ENCODE assay signal across 9 cellular contexts in the genomic region with DNA sequence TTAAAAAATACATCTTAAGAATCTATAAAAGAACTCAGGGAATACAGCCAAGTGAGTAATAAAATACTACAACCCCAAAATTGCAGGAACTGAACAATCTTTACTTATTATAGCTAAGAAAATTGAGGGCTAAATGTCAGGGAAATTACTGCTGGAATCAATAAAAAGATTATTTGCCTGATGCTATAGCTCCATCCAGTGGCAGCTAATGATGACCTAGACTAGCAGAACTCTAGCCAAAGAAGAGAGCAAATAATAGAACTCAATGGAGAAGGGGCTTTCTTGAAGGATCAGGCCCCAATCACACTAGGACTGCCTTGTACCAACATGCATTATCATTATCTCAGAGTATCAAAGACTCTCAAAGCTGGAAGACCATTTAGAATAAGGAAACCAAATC.
DNase-seq lines count a peak whose midpoint lies in the region; ATAC-seq, FAIRE-seq and TF ChIP-seq lines count a peak whose summit lies in the region.
"Had no signal": no experiment of that assay in that cellular context is flagged by ENCODE, and none has a peak within 500 bp of the region (broad histone marks: within the 10 kb centered on the region; RNA-seq: fewer than 3 reads in every experiment).

No MANE protein-coding gene starts in this region.

- H3K4me1 ChIP-seq in pancreas, result no peaks in the 10 kb centered on the region
- H3K4me1 ChIP-seq: psoas muscle had no signal

- intact Hi-C loops in pancreas (cut with DNase I), result no loop called here

- no peaks in the 10 kb centered on the region for H3K27me3 ChIP-seq in bronchial epithelial cell (ENCODE audit: control insufficient read depth, insufficient read depth, low read length)
- H3K27me3 ChIP-seq in pancreas, result no peaks in the 10 kb centered on the region

- TF ChIP-seq CTCF in NB4 (IDR thresholded peaks at IDR 0.05; ENCODE audit: low read depth, low read length) (peak; percentile 52), bronchial epithelial cell (IDR thresholded peaks at IDR 0.05; ENCODE audit: insufficient read depth, low read length, severe bottlenecking) (peak; percentile 50), pancreas (IDR thresholded peaks at IDR 0.05) (no peak)

- H3K4me3 ChIP-seq in NB4 (ENCODE audit: low read depth, low read length), result no peak overlapping the region
- no peak overlapping the region for H3K4me3 ChIP-seq in bronchial epithelial cell (ENCODE audit: low read depth, low read length)
- no peak overlapping the region for H3K4me3 ChIP-seq in pancreas
- H3K4me3 ChIP-seq: psoas muscle had no signal

- peak; percentile 9 for DNase-seq in NOMO-1 treated with DMSO at 0.1 percent for 48 hours (lab: John Stamatoyannopoulos, UW; ENCODE audit: unreplicated experiment)
- DNase-seq in NOMO-1 treated with dmso at 0.1 percent for 144 hours (lab: John Stamatoyannopoulos, UW; ENCODE audit: unreplicated experiment), result no peak
- peak; percentile 32 for DNase-seq in NB4 (ENCODE audit: low read depth)
- peak; percentile 52 for DNase-seq in bronchial epithelial cell (ENCODE audit: low read depth)
- peak; percentile 38 for DNase-seq in renal cortical epithelial cell (ENCODE audit: low read depth)
- no peak for DNase-seq in activated effector memory CD4-positive, alpha-beta T cell treated with Interleukin-2 at 50 U/mL for 16 hours
- DNase-seq in NCI-H1048 (lab: John Stamatoyannopoulos, UW), result no peak
- DNase-seq in pancreas, result no peak
- DNase-seq: psoas muscle had no signal

- no peak for ATAC-seq in pancreas
- ATAC-seq: psoas muscle had no signal

- no peak for TF ChIP-seq POLR2A in NB4 (IDR thresholded peaks at IDR 0.05; ENCODE audit: extremely low read depth, insufficient read length)

- H3K9me3 ChIP-seq in pancreas, result no peaks in the 10 kb centered on the region
- H3K9me3 ChIP-seq: psoas muscle had no signal

- H3K36me3 ChIP-seq in bronchial epithelial cell (ENCODE audit: control insufficient read depth, insufficient read depth, low read length) (no peaks in the 10 kb centered on the region), pancreas (no peaks in the 10 kb centered on the region)

- no peak overlapping the region for H3K27ac ChIP-seq in pancreas
- H3K27ac ChIP-seq: psoas muscle had no signal

- FAIRE-seq in bronchial epithelial cell (lab: Jason Lieb, UNC), result no peak
- FAIRE-seq in pancreas (lab: Jason Lieb, UNC), result no peak

Comparison
In these comparisons a context has a peak if more than half of its experiments do, and no peak if none do; other contexts are left out.
1. DNase-seq: peak in NOMO-1 treated with DMSO at 0.1 percent for 48 hours (single experiment), NB4 (single experiment), bronchial epithelial cell (single experiment) and renal cortical epithelial cell (single experiment); none in NOMO-1 treated with dmso at 0.1 percent for 144 hours (single experiment), activated effector memory CD4-positive, alpha-beta T cell treated with Interleukin-2 at 50 U/mL for 16 hours (single experiment), NCI-H1048 (single experiment) and pancreas (0 of 6).
2. CTCF ChIP-seq: peak in NB4 (single experiment) and bronchial epithelial cell (single experiment); none in pancreas (0 of 4).